8 cellular contexts compared by ENCODE assay signal in genomic region chr9:128371622-128372117, GRCh38. TPM values are rescaled to one million over a fixed set of nuclear protein-coding genes. Genes with fewer than 3 reads are reported as not detected.
DNase-seq lines count a peak whose midpoint lies in the region; ATAC-seq and TF ChIP-seq lines count a peak whose summit lies in the region.

No MANE protein-coding gene starts in this region.

- TF ChIP-seq CTCF in AG04449 (IDR thresholded peaks at IDR 0.05; ENCODE audit: insufficient read depth, low read length, missing control alignments): no peak

- intact Hi-C loops in posterior vena cava (cut with DNase I): no loop called here

- H3K4me3 ChIP-seq in AG04449 (ENCODE audit: low read depth, low read length) (peak overlapping the region; percentile 98), mucosa of stomach (ENCODE audit: low read length) (peak overlapping the region; percentile 63)

- H3K27me3 Mint-ChIP-seq in central memory CD8-positive, alpha-beta T cell: peaks cover 10% of the 10 kb centered on the region

- POLR2A ChIA-PET in AG04449 (lab: Yijun Ruan, JAX): interaction anchor here (0.6 to 2.8 kb wide), 9 partner anchors 8 to 179 kb away, joined by 3 to 23 read pairs (median 4); partner anchors contain the start of genes CERCAM, GOLGA2 and SWI5

- TF ChIP-seq RAD21 in Ishikawa (IDR thresholded peaks at IDR 0.05; ENCODE audit: low read depth): no peak

- H3K9me3 ChIP-seq in mucosa of stomach (ENCODE audit: control insufficient read depth, low read length): no peaks in the 10 kb centered on the region

- peak overlapping the region; percentile 93 for H3K4me3 Mint-ChIP-seq in central memory CD8-positive, alpha-beta T cell

- H3K36me3 Mint-ChIP-seq in central memory CD8-positive, alpha-beta T cell (ENCODE audit: insufficient read depth): peaks cover 4% of the 10 kb centered on the region

- no peaks in the 10 kb centered on the region for H3K9me3 Mint-ChIP-seq in central memory CD8-positive, alpha-beta T cell

- H3K27me3 ChIP-seq in mucosa of stomach (ENCODE audit: control insufficient read depth, insufficient read depth, low read length): no peaks in the 10 kb centered on the region

- H3K9ac ChIP-seq in mucosa of stomach (ENCODE audit: low read length): peak overlapping the region; percentile 92

- peaks cover 34% of the 10 kb centered on the region for H3K4me1 Mint-ChIP-seq in central memory CD8-positive, alpha-beta T cell

- peaks cover 18% of the 10 kb centered on the region for H3K4me1 ChIP-seq in mucosa of stomach (ENCODE audit: control insufficient read depth, insufficient read depth, low read length)

- no peak for TF ChIP-seq EP300 in Ishikawa (IDR thresholded peaks at IDR 0.05; ENCODE audit: borderline replicate concordance)

- ATAC-seq in central memory CD8-positive, alpha-beta T cell (replicated peaks; ENCODE audit: extremely low read depth, poor library complexity, severe bottlenecking): no peak

- DNase-seq in AG04449 (ENCODE audit: low read depth, low spot score): no peak
- DNase-seq in central memory CD8-positive, alpha-beta T cell (ENCODE audit: low spot score in 2 of 2): no peak
- DNase-seq in DMS79 (lab: John Stamatoyannopoulos, UW): no peak
- no peak for DNase-seq in posterior vena cava (ENCODE audit: low spot score)
- DNase-seq in GM19238 (ENCODE audit: insufficient read length, low spot score): no peak
- DNase-seq in mucosa of gallbladder (ENCODE audit: low spot score): no peak

- H3K27ac Mint-ChIP-seq in central memory CD8-positive, alpha-beta T cell (ENCODE audit: low read depth): peak overlapping the region; percentile 95

- H3K36me3 ChIP-seq in mucosa of stomach (ENCODE audit: control insufficient read depth, insufficient read depth, low read length): no peaks in the 10 kb centered on the region

- CTCF ChIA-PET in AG04449 (lab: Yijun Ruan, JAX): interaction anchor here (0.8 to 2.9 kb wide), 8 partner anchors 10 to 76 kb away, joined by 3 to 32 read pairs (median 6); no protein-coding TSS in a partner anchor

TF ChIP-seq in Ishikawa, 13 proteins besides CTCF, POLR2A, EP300 and RAD21:
- TF ChIP-seq TCF12 (IDR thresholded peaks at IDR 0.05; ENCODE audit: low read depth) (no peak), CEBPB (IDR thresholded peaks at IDR 0.05) (no peak), NFIC (IDR thresholded peaks at IDR 0.05) (0 out of 2 replicates have a peak, but pooled peaks have one; percentile 0), ZBTB7A (IDR thresholded peaks at IDR 0.05; ENCODE audit: low read depth) (no peak), TEAD4 (IDR thresholded peaks at IDR 0.05) (no peak), USF1 (IDR thresholded peaks at IDR 0.05) (no peak)
TF ChIP-seq in Ishikawa: peak in this region for 1.

RNA-seq across cellular contexts. Expression of gene URM1, which starts 0.5 kb away (rescaled TPM):
- 10 to 100 TPM; 44.0 to 44.5 TPM for total RNA-seq in posterior vena cava
- total RNA-seq in mucosa of gallbladder: 53.1 TPM

RNA-seq across cellular contexts. Expression of gene SLC27A4, which starts 31.3 kb away (rescaled TPM):
- total RNA-seq in posterior vena cava (10 to 100 TPM; 15.9 to 22.3 TPM), mucosa of gallbladder (50.4 TPM)

RNA-seq across cellular contexts. Expression of gene CERCAM, which starts 49.0 kb away (rescaled TPM):
- total RNA-seq in posterior vena cava (10 to 100 TPM; 64.1 to 97.6 TPM), mucosa of gallbladder (23.7 TPM)

RNA-seq across cellular contexts. Expression of gene COQ4, which starts 49.0 kb away (rescaled TPM):
- total RNA-seq in posterior vena cava (10 to 100 TPM; 16.0 to 20.0 TPM), mucosa of gallbladder (54.8 TPM)

RNA-seq across cellular contexts. Expression of gene TRUB2, which starts 49.4 kb away (rescaled TPM):
- total RNA-seq in posterior vena cava (10 to 100 TPM; 11.8 to 15.7 TPM), mucosa of gallbladder (21.8 TPM)
